23 cellular contexts compared by ENCODE assay signal in genomic region chr4:184357164-184357563, GRCh38.
DNase-seq lines count a peak whose midpoint lies in the region; ATAC-seq and TF ChIP-seq lines count a peak whose summit lies in the region.
"Had no signal": no experiment of that assay in that cellular context is flagged by ENCODE, and none has a peak within 500 bp of the region (broad histone marks: within the 10 kb centered on the region; RNA-seq: fewer than 3 reads in every experiment).

No MANE protein-coding gene starts in this region.

- H3K9me3 ChIP-seq in IMR-90 (ENCODE audit: control insufficient read depth, insufficient read depth, low read length), result peaks cover 6% of the 10 kb centered on the region
- no peaks in the 10 kb centered on the region for H3K9me3 ChIP-seq in gastrocnemius medialis
- H3K9me3 ChIP-seq: SJSA1 had no signal

- H2AK9ac ChIP-seq in IMR-90 (replicated peaks; ENCODE audit: low read depth, low read length, poor library complexity), result peak overlapping the region; percentile 26

- BruUV-seq in IMR-90 (replicated peaks; lab: Mats Ljungman, UMichigan), result no TSS peak

- intact Hi-C loops in IMR-90 (cut with micrococcal nuclease), result no loop called here
- intact Hi-C loops in gastrocnemius medialis (cut with DNase I; ENCODE audit: low total_unique reads), result no loop called here

- no peak overlapping the region for H3K4ac ChIP-seq in IMR-90 (ENCODE audit: low read depth, low read length)

- H4K91ac ChIP-seq in IMR-90 (ENCODE audit: insufficient read depth, low read depth, low read length), result no peak overlapping the region

- peak overlapping the region; percentile 27 for H2AFZ ChIP-seq in IMR-90 (replicated peaks; ENCODE audit: low read length, poor library complexity)

- no peaks in the 10 kb centered on the region for H4K20me1 ChIP-seq in IMR-90 (ENCODE audit: insufficient read depth, low read length)

- H3K27ac ChIP-seq in IMR-90 (ENCODE audit: insufficient read depth, low read length) (no peak overlapping the region), gastrocnemius medialis (peak overlapping the region; percentile 68 to 87 (median 78))
- H3K27ac ChIP-seq: SJSA1 had no signal

- H3K27me3 ChIP-seq in IMR-90 (ENCODE audit: control insufficient read depth, insufficient read depth, low read length), result no peaks in the 10 kb centered on the region
- H3K27me3 ChIP-seq in gastrocnemius medialis, result no peaks in the 10 kb centered on the region
- H3K27me3 ChIP-seq: SJSA1 had no signal

- peaks cover 9% of the 10 kb centered on the region for H3K4me1 ChIP-seq in IMR-90 (ENCODE audit: control insufficient read depth, insufficient read depth, low read length)
- H3K4me1 ChIP-seq in gastrocnemius medialis, result peaks cover 29 to 33% of the 10 kb centered on the region in 2 donors

- ATAC-seq in IMR-90 (ENCODE audit: low read depth) (no peak), gastrocnemius medialis (no peak), HG02970 (IDR thresholded peaks at IDR 0.05; ENCODE audit: low FRiP score, unreplicated experiment) (no peak)

- no peak overlapping the region for H4K8ac ChIP-seq in IMR-90 (ENCODE audit: low read depth in 2 of 2, low read length in 2 of 2)

- H3K23ac ChIP-seq in IMR-90 (ENCODE audit: low read depth, low read length), result no peak overlapping the region

- H3K56ac ChIP-seq in IMR-90 (ENCODE audit: extremely low read depth, insufficient read depth, low read length), result no peak overlapping the region

- no peak for TF ChIP-seq RAD21 in IMR-90 (IDR thresholded peaks at IDR 0.05; ENCODE audit: low read length)

- DNase-seq in IMR-90 (no peak), NCI-H69 (lab: John Stamatoyannopoulos, UW) (peak; percentile 39), islet precursor cell (peak; percentile 32), gastrocnemius medialis (no peak), A172 (ENCODE audit: low spot score) (no peak), H4 (ENCODE audit: low spot score) (no peak)
- DNase-seq: Calu3; CD8-positive, alpha-beta memory T cell; DMS79 treated with DMSO at 0.1 percent for 48 hours; GOT3; HCEC 1CT; Karpas-422; NCI-H1092 treated with DMSO at 0.1 percent for 48 hours; NCI-H1436; NCI-H187; NCI-H2107; NCI-H446; NCI-H524 treated with DMSO at 0.1 percent for 48 hours; NK-92 treated with Interleukin-12 subunit alpha and Interleukin-12 subunit beta, amount 100 ng/mL, for 24 hours; Right ventricle myocardium superior; RPMI8226 had no signal

- H3K4me2 ChIP-seq in IMR-90 (ENCODE audit: low read depth, low read length), result no peak overlapping the region

- POLR2A ChIA-PET in IMR-90 (lab: Charles Lee; ENCODE audit: unreplicated experiment), result no interaction called here

- H3K14ac ChIP-seq in IMR-90 (replicated peaks; ENCODE audit: low read depth, low read length), result no peak overlapping the region

- no peaks in the 10 kb centered on the region for H3K79me1 ChIP-seq in IMR-90 (ENCODE audit: low read depth in 1 of 2, low read length in 2 of 2)

- H4K5ac ChIP-seq in IMR-90 (ENCODE audit: low read depth, low read length), result no peak overlapping the region

- H2AK5ac ChIP-seq in IMR-90 (ENCODE audit: low read depth, low read length), result peak overlapping the region; percentile 50; the same call in 1 of the 2 replicates

- TF ChIP-seq CTCF in IMR-90 (conservative IDR thresholded peaks at IDR 0.05; ENCODE audit: low read depth, low read length), result no peak
- TF ChIP-seq CTCF in gastrocnemius medialis (IDR thresholded peaks at IDR 0.05 in 4 of 5, conservative IDR thresholded peaks at IDR 0.05 in 1 of 5), result no peak

- WGBS in IMR-90 (ENCODE audit: extremely low coverage in 2 of 2, insufficient read length in 1 of 2), 2 experiments, result 100% methylated on average over 1 of the region's 1 CpG; no CpG with 5 or more reads in 1 of the 2 experiments

- H2BK20ac ChIP-seq in IMR-90 (ENCODE audit: low read depth, low read length), result no peak overlapping the region

- H2BK120ac ChIP-seq in IMR-90 (ENCODE audit: low read depth, low read length), result no peak overlapping the region

- TF ChIP-seq POLR2A in IMR-90 (IDR thresholded peaks at IDR 0.05; ENCODE audit: low read depth, low read length), result no peak
- no peak for TF ChIP-seq POLR2A in gastrocnemius medialis (IDR thresholded peaks at IDR 0.05)

- no peak overlapping the region for H3K9ac ChIP-seq in IMR-90 (ENCODE audit: low read depth, low read length)

- no peak overlapping the region for H2BK5ac ChIP-seq in IMR-90 (ENCODE audit: low read depth, low read length, poor library complexity, severe bottlenecking)

- H3K9me1 ChIP-seq in IMR-90 (ENCODE audit: insufficient read depth, low read length), result peaks cover 9% of the 10 kb centered on the region; the same call in 1 of the 2 replicates

- in situ Hi-C loops in IMR-90 (cut with MboI; ENCODE audit: low sequenced_read_pairs) (no loop called here), gastrocnemius medialis (cut with MboI; ENCODE audit: low sequenced_read_pairs in 4 of 4) (no loop called here)

- H3K36me3 ChIP-seq in IMR-90 (ENCODE audit: control insufficient read depth, insufficient read depth, low read length) (no peaks in the 10 kb centered on the region), gastrocnemius medialis (no peaks in the 10 kb centered on the region)
- H3K36me3 ChIP-seq: SJSA1 had no signal

- H3K4me3 ChIP-seq in IMR-90 (ENCODE audit: insufficient read depth, low read depth, low read length) (no peak overlapping the region), gastrocnemius medialis (no peak overlapping the region)
- H3K4me3 ChIP-seq: SJSA1 had no signal

- dilution Hi-C loops in IMR-90 (cut with HindIII; ENCODE audit: low sequenced_read_pairs, unreplicated experiment), result no loop called here

- CTCF ChIA-PET in IMR-90 (lab: Yijun Ruan, JAX), result no interaction called here

- H3K18ac ChIP-seq in IMR-90 (ENCODE audit: low read depth, low read length), result no peak overlapping the region

- 0 out of 3 replicates have a peak overlapping the region, but pooled peaks have one; percentile 60 for H2BK15ac ChIP-seq in IMR-90 (ENCODE audit: low read depth, low read length)

TF ChIP-seq in IMR-90, 13 proteins besides CTCF, POLR2A, EP300 and RAD21:
- TF ChIP-seq NFE2L2 (IDR thresholded peaks at IDR 0.05; ENCODE audit: low read depth, low read length) (no peak), RFX5 (IDR thresholded peaks at IDR 0.05; ENCODE audit: low read depth, low read length) (no peak), CEBPB (IDR thresholded peaks at IDR 0.05; ENCODE audit: low read depth, low read length) (no peak), CHD1 (IDR thresholded peaks at IDR 0.05; ENCODE audit: low read depth, low read length) (no peak), FOS (IDR thresholded peaks at IDR 0.05; ENCODE audit: low read depth, low read length) (no peak)

Comparison
In these comparisons a context has a peak if more than half of its experiments do, and no peak if none do; other contexts are left out.
1. DNase-seq: peak in NCI-H69 (single experiment) and islet precursor cell (single experiment); none in IMR-90 (single experiment), gastrocnemius medialis (0 of 2), A172 (single experiment) and H4 (single experiment).